ENCODE assay signal across 8 cellular contexts in genomic region chr2:85589982-85590791, GRCh38. TPM values are rescaled to one million over a fixed set of nuclear protein-coding genes. Genes with fewer than 3 reads are reported as not detected.
DNase-seq lines count a peak whose midpoint lies in the region; ATAC-seq lines count a peak whose summit lies in the region.

No MANE protein-coding gene starts in this region.

- peak; percentile 69 for DNase-seq in AG08396 (ENCODE audit: low spot score)
- peak; percentile 100 for DNase-seq in LHCN-M2 (ENCODE audit: low read depth)
- peak; percentile 66 for DNase-seq in dedifferentiated amniotic fluid mesenchymal stem cell (ENCODE audit: extremely low spot score)
- DNase-seq in myocyte (ENCODE audit: low read depth), result peak; percentile 98
- no peak for DNase-seq in stimulated activated CD4-positive, alpha-beta T cell treated with anti-CD3 and anti-CD28 coated beads, Interleukin-4, amount 100 ng/mL, for 24 hours
- DNase-seq in activated effector memory CD4-positive, alpha-beta T cell treated with Interleukin-2 at 50 U/mL for 16 hours, result no peak
- no peak for DNase-seq in central memory CD4-positive, alpha-beta T cell

- ATAC-seq in HG03196 (IDR thresholded peaks at IDR 0.05; ENCODE audit: unreplicated experiment), result no peak

RNA-seq across cellular contexts. Expression of gene RNF181, which starts 5.4 kb away (rescaled TPM):
- total RNA-seq in LHCN-M2 (2014; rRNA removed), result 235 and 236 TPM in 2 replicates
- polyA plus RNA-seq in LHCN-M2 (2012), result 524 TPM
- 174 and 313 TPM in 2 replicates for total RNA-seq in myocyte
- 566 TPM for polyA plus RNA-seq in myocyte (2012)

RNA-seq across cellular contexts. Expression of gene VAMP5, which starts 6.0 kb away (rescaled TPM):
- total RNA-seq in LHCN-M2 (2014; rRNA removed) (111 and 146 TPM in 2 replicates), myocyte (127 and 153 TPM in 2 replicates)
- polyA plus RNA-seq in LHCN-M2 (2012), result 865 TPM
- 1,018 TPM for polyA plus RNA-seq in myocyte (2012)

RNA-seq across cellular contexts. Expression of gene TMEM150A, which starts 12.3 kb away (rescaled TPM):
- 18.9 and 24.4 TPM in 2 replicates for total RNA-seq in LHCN-M2 (2014; rRNA removed)
- 39.2 TPM for polyA plus RNA-seq in LHCN-M2 (2012)
- 22.7 and 24.9 TPM in 2 replicates for total RNA-seq in myocyte
- 66.8 TPM for polyA plus RNA-seq in myocyte (2012)

RNA-seq across cellular contexts. Expression of gene VAMP8, which starts 12.8 kb away (rescaled TPM):
- total RNA-seq in LHCN-M2 (2014; rRNA removed) (21.2 and 27.1 TPM in 2 replicates), myocyte (9.5 and 9.8 TPM in 2 replicates)
- polyA plus RNA-seq in LHCN-M2 (2012), result 87.2 TPM
- polyA plus RNA-seq in myocyte (2012), result 51.3 TPM

RNA-seq across cellular contexts. Expression of gene C2orf68, which starts 21.7 kb away (rescaled TPM):
- 9.4 and 15.7 TPM in 2 replicates for total RNA-seq in LHCN-M2 (2014; rRNA removed)
- polyA plus RNA-seq in LHCN-M2 (2012), result 25.8 TPM
- 20.2 and 28.5 TPM in 2 replicates for total RNA-seq in myocyte
- 45.2 TPM for polyA plus RNA-seq in myocyte (2012)

Comparison
In these comparisons a context has a peak if more than half of its experiments do, and no peak if none do; other contexts are left out.
1. DNase-seq: peak in AG08396 (single experiment), LHCN-M2 (single experiment), dedifferentiated amniotic fluid mesenchymal stem cell (single experiment) and myocyte (single experiment); none in stimulated activated CD4-positive, alpha-beta T cell treated with anti-CD3 and anti-CD28 coated beads, Interleukin-4, amount 100 ng/mL, for 24 hours (single experiment), activated effector memory CD4-positive, alpha-beta T cell treated with Interleukin-2 at 50 U/mL for 16 hours (single experiment) and central memory CD4-positive, alpha-beta T cell (single experiment).